Comparison of ENCODE assay signal across 19 cellular contexts in the genomic region with DNA sequence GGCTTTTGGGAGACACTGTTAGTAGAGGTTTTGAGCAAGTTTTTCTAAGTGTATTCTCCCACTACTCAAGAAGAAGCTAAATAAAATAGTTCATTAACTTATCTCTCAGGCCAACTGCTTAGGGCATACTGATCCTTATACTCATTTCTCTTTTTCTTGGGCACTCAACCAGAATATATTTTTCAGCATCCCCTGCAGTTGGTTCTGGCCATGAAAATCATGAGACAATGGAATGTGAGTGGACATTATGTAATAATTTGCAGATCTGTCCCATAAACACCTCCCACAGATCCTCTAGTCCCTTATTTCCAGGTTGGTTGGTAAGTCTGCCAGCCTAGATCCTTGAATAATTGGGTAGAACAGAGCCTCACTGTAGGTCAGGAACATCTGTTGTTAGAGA.
"Had no signal": no experiment of that assay in that cellular context is flagged by ENCODE, and none has a peak within 500 bp of the region (broad histone marks: within the 10 kb centered on the region; RNA-seq: fewer than 3 reads in every experiment).

No MANE protein-coding gene starts in this region.

- H3K36me3 ChIP-seq: cardiac muscle cell, neural progenitor cell, tibial artery had no signal

- H3K4me3 ChIP-seq: cardiac muscle cell, neural progenitor cell, skin epidermis, tibial artery had no signal

- H2AFZ ChIP-seq: neural progenitor cell had no signal

- H3K9ac ChIP-seq: neural progenitor cell had no signal

- H3K4me2 ChIP-seq: neural progenitor cell had no signal

- DNase-seq: activated CD4-positive, alpha-beta T cell treated with anti-CD3 and anti-CD28 coated beads, Interleukin-2, amount 10 ng/mL, durations not matched to agents 24 days and 14 days; activated CD4-positive, CD25-positive, alpha-beta regulatory T cell; activated CD8-positive, alpha-beta T cell treated with anti-CD3 and anti-CD28 coated beads for 36 hours; activated effector memory CD4-positive, alpha-beta T cell treated with Interleukin-2 at 50 U/mL for 16 hours; activated naive CD4-positive, alpha-beta T cell treated with anti-CD3 and anti-CD28 coated beads, Interleukin-2, amount 50 U/mL, for 16 hours; activated T-cell treated with anti-CD3 and anti-CD28 coated beads, Interleukin-2, amount 50 U/mL, for 24 hours; effector memory CD8-positive, alpha-beta T cell; head of caudate nucleus; left ventricle myocardium superior; right cardiac atrium; stimulated activated naive CD8-positive, alpha-beta T cell treated with anti-CD3 and anti-CD28 coated beads, Interleukin-15, Interleukin-2, amounts not matched to agents 100 U/mL and 50 U/mL, for 24 hours; substantia nigra; T1000; tibial artery had no signal

- H3K36me3 Mint-ChIP-seq: neural progenitor cell had no signal

- H3K9me3 ChIP-seq: tibial artery had no signal

- H3K27ac ChIP-seq: cardiac muscle cell, neural progenitor cell, skin epidermis, tibial artery had no signal

- H3K4me1 ChIP-seq: neural progenitor cell had no signal

- H3K4me3 Mint-ChIP-seq: activated CD4-positive, alpha-beta T cell treated with anti-CD3 and anti-CD28 coated beads, Interleukin-2, amount 10 ng/mL, durations not matched to agents 24 days and 14 days; activated CD8-positive, alpha-beta T cell treated with anti-CD3 and anti-CD28 coated beads for 36 hours; activated T-cell treated with anti-CD3 and anti-CD28 coated beads, Interleukin-2, amount 50 U/mL, for 24 hours; effector memory CD8-positive, alpha-beta T cell; neural progenitor cell had no signal

- H3K27me3 Mint-ChIP-seq: activated CD4-positive, alpha-beta T cell treated with anti-CD3 and anti-CD28 coated beads, Interleukin-2, amount 10 ng/mL, durations not matched to agents 24 days and 14 days; activated CD8-positive, alpha-beta T cell treated with anti-CD3 and anti-CD28 coated beads for 36 hours; activated T-cell treated with anti-CD3 and anti-CD28 coated beads, Interleukin-2, amount 50 U/mL, for 24 hours; progenitor cell of endocrine pancreas had no signal

- H3K27me3 ChIP-seq: cardiac muscle cell, neural progenitor cell, tibial artery had no signal

- FAIRE-seq: frontal cortex had no signal

- ATAC-seq: activated CD8-positive, alpha-beta T cell treated with anti-CD3 and anti-CD28 coated beads for 36 hours; effector memory CD8-positive, alpha-beta T cell; left ventricle myocardium superior; right cardiac atrium; stimulated activated naive CD8-positive, alpha-beta T cell treated with anti-CD3 and anti-CD28 coated beads, Interleukin-15, Interleukin-2, amounts not matched to agents 100 U/mL and 50 U/mL, for 24 hours had no signal

- H3K27ac Mint-ChIP-seq: activated CD4-positive, alpha-beta T cell treated with anti-CD3 and anti-CD28 coated beads, Interleukin-2, amount 10 ng/mL, durations not matched to agents 24 days and 14 days; activated CD8-positive, alpha-beta T cell treated with anti-CD3 and anti-CD28 coated beads for 36 hours; activated T-cell treated with anti-CD3 and anti-CD28 coated beads, Interleukin-2, amount 50 U/mL, for 24 hours; effector memory CD8-positive, alpha-beta T cell; neural progenitor cell; progenitor cell of endocrine pancreas had no signal

- H3K9me3 Mint-ChIP-seq: activated CD8-positive, alpha-beta T cell treated with anti-CD3 and anti-CD28 coated beads for 36 hours; activated T-cell treated with anti-CD3 and anti-CD28 coated beads, Interleukin-2, amount 50 U/mL, for 24 hours; effector memory CD8-positive, alpha-beta T cell; neural progenitor cell had no signal
